ENCODE assay signal across 3 cellular contexts in the genomic region with DNA sequence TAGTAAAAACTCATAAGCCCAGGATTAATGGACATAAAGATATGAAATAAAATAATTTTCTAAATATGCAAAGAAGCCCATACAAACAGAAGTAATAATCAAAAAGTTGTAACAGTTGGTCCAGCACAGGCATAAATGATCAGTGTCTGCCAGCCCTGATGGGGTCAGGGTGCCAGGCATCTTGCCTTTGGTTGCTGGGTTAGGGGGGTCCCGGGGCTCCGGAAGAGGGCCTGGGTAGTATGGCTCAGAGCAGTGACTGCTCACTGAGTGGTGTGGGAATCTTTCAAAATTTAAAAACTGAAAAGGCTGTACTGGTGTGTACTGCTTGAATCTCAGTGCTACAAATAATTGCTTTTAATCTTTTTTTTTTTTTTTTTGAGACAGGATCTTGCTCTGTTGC.
TF ChIP-seq lines count a peak whose summit lies in the region.

No MANE protein-coding gene starts in this region.

TF ChIP-seq in liver, 16 proteins besides CTCF, POLR2A, EP300 and RAD21:
- TF ChIP-seq, protein P1, sequence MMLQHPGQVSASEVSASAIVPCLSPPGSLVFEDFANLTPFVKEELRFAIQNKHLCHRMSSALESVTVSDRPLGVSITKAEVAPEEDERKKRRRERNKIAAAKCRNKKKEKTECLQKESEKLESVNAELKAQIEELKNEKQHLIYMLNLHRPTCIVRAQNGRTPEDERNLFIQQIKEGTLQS (IDR thresholded peaks at IDR 0.05): no peak
- TF ChIP-seq RXRA (IDR thresholded peaks at IDR 0.05) (no peak), EGR1 (IDR thresholded peaks at IDR 0.05; ENCODE audit: low read depth in 2 of 2) (no peak), SP1 (IDR thresholded peaks at IDR 0.05) (no peak), GABPA (IDR thresholded peaks at IDR 0.05 in 1 of 2, conservative IDR thresholded peaks at IDR 0.05 in 1 of 2) (no peak)

TF ChIP-seq in HepG2, 621 proteins besides CTCF, POLR2A, EP300 and RAD21:
- TF ChIP-seq TCF12 (IDR thresholded peaks at IDR 0.05): no peak
- no peak for TF ChIP-seq TCF12 (CRISPR knock-in tag; IDR thresholded peaks at IDR 0.05)
- no peak for TF ChIP-seq ZNF777 (CRISPR knock-in tag; IDR thresholded peaks at IDR 0.05)

TF ChIP-seq in endothelial cell of umbilical vein, 7 proteins besides CTCF, POLR2A, EP300 and RAD21:
- no peak for TF ChIP-seq JUN (IDR thresholded peaks at IDR 0.05; ENCODE audit: borderline replicate concordance, insufficient read depth, insufficient read length, low read depth)
- no peak for TF ChIP-seq FOS (IDR thresholded peaks at IDR 0.05; ENCODE audit: borderline replicate concordance, insufficient read depth, low read length)
